16 cellular contexts compared by ENCODE assay signal in genomic region chr1:36971832-36972231, GRCh38.
A peak's percentile ranks its signal among the peaks of the same experiment; 100 is the strongest.
DNase-seq lines count a peak whose midpoint lies in the region; ATAC-seq, FAIRE-seq and TF ChIP-seq lines count a peak whose summit lies in the region.
"Had no signal": no experiment of that assay in that cellular context is flagged by ENCODE, and none has a peak within 500 bp of the region (broad histone marks: within the 10 kb centered on the region; RNA-seq: fewer than 3 reads in every experiment).

No MANE protein-coding gene starts in this region.

- H3K36me3 ChIP-seq in GM12878 (ENCODE audit: control insufficient read depth in 2 of 2, insufficient read depth in 2 of 2, low read length in 1 of 2): no peaks in the 10 kb centered on the region
- H3K36me3 ChIP-seq: BLaER1 treated with 17β-estradiol and CSF1 and Interleukin-3, amounts not matched to agents 10 nM and 100 nM had no signal

- DNase-seq in NCI-H1417 (lab: John Stamatoyannopoulos, UW) (peak in 2 of 3 experiments; percentile 18 to 53), NCI-H1417 treated with DMSO at 0.1 percent for 48 hours (lab: John Stamatoyannopoulos, UW) (no peak), DMS 273 (lab: John Stamatoyannopoulos, UW; ENCODE audit: unreplicated experiment) (peak; percentile 85), NCI-H2171 treated with DMSO at 0.1 percent for 48 hours (lab: John Stamatoyannopoulos, UW) (peak; percentile 98), GM12878 (ENCODE audit: low read depth, low spot score) (no peak), G401 (ENCODE audit: low spot score) (no peak)
- DNase-seq in natural killer cell treated with Interleukin-12 subunit alpha and Interleukin-12 subunit beta and Interleukin-15 and Interleukin-18, amount 100 ng/mL, for 72 hours (ENCODE audit: low spot score): no peak
- DNase-seq: DND-41, GOT3, NCI-H2107, NCI-H526 treated with DMSO at 0.1 percent for 48 hours, SIG-M5, T-helper 2 cell had no signal

- H2AFZ ChIP-seq in GM12878 (ENCODE audit: control insufficient read depth, low read depth, low read length): no peak overlapping the region

- H3K4me1 Mint-ChIP-seq in natural killer cell treated with Interleukin-12 subunit alpha and Interleukin-12 subunit beta and Interleukin-15 and Interleukin-18, amount 100 ng/mL, for 72 hours (ENCODE audit: low read depth in 2 of 2): no peaks in the 10 kb centered on the region

- no peaks in the 10 kb centered on the region for H3K9me3 ChIP-seq in GM12878 (replicated peaks; ENCODE audit: control insufficient read depth, insufficient read depth, low read length)
- H3K9me3 ChIP-seq: BLaER1 treated with 17β-estradiol and CSF1 and Interleukin-3, amounts not matched to agents 10 nM and 100 nM had no signal

- no peaks in the 10 kb centered on the region; a peak in 1 of 4 replicates for H3K27me3 ChIP-seq in GM12878 (replicated peaks in 1 of 2; ENCODE audit: control insufficient read depth in 2 of 2, insufficient read depth in 2 of 2, low read length in 1 of 2)
- H3K27me3 ChIP-seq: BLaER1 treated with 17β-estradiol and CSF1 and Interleukin-3, amounts not matched to agents 10 nM and 100 nM had no signal

- no peak overlapping the region for H3K4me2 ChIP-seq in GM12878 (ENCODE audit: control insufficient read depth, insufficient read depth)
- H3K4me2 ChIP-seq: BLaER1 treated with 17β-estradiol and CSF1 and Interleukin-3, amounts not matched to agents 10 nM and 100 nM had no signal

- peaks cover 9 to 14% of the 10 kb centered on the region in 2 donors for H3K27me3 Mint-ChIP-seq in natural killer cell treated with Interleukin-12 subunit alpha and Interleukin-12 subunit beta and Interleukin-15 and Interleukin-18, amount 100 ng/mL, for 72 hours

- no peak for TF ChIP-seq POLR2A in GM12878 (IDR thresholded peaks at IDR 0.05; ENCODE audit: low read depth, low read length)

- no TSS peak for BruUV-seq in GM12878 (replicated peaks; lab: Mats Ljungman, UMichigan)

- CTCF ChIA-PET in GM12878 (lab: Yijun Ruan, JAX): no interaction called here

- H3K9ac ChIP-seq in GM12878 (ENCODE audit: control insufficient read depth, insufficient read depth, low read length): no peak overlapping the region
- H3K9ac ChIP-seq: BLaER1 treated with 17β-estradiol and CSF1 and Interleukin-3, amounts not matched to agents 10 nM and 100 nM had no signal

- H4K20me1 ChIP-seq in GM12878 (ENCODE audit: control insufficient read depth, insufficient read depth): no peaks in the 10 kb centered on the region

- POLR2A ChIA-PET in GM12878 (lab: Charles Lee): no interaction called here

- in situ Hi-C loops in GM12878 (cut with MboI): no loop called here
- in situ Hi-C loops in G401 (cut with HindIII; ENCODE audit: low sequenced_read_pairs): no loop called here

- no peaks in the 10 kb centered on the region for H3K9me3 Mint-ChIP-seq in natural killer cell treated with Interleukin-12 subunit alpha and Interleukin-12 subunit beta and Interleukin-15 and Interleukin-18, amount 100 ng/mL, for 72 hours

- H3K27ac Mint-ChIP-seq in natural killer cell treated with Interleukin-12 subunit alpha and Interleukin-12 subunit beta and Interleukin-15 and Interleukin-18, amount 100 ng/mL, for 72 hours: no peak overlapping the region

- no peak for TF ChIP-seq CTCF in GM12878 (IDR thresholded peaks at IDR 0.05 in 2 of 3, conservative IDR thresholded peaks at IDR 0.05 in 1 of 3; ENCODE audit: control insufficient read depth in 2 of 3, extremely low read depth in 1 of 3, insufficient read depth in 1 of 3, low read depth in 3 of 3, low read length in 3 of 3)

- RAD21 ChIA-PET in GM12878 (lab: Charles Lee; ENCODE audit: unreplicated experiment): no interaction called here

- WGBS in GM12878 (ENCODE audit: insufficient coverage, insufficient replicate concordance, low lambda C conversion rate, missing lambda C conversion rate): 36% methylated on average over 9 of the region's 9 CpGs

- ATAC-seq in GM12878 (peak; percentile 67), GM21360 (IDR thresholded peaks at IDR 0.05; ENCODE audit: unreplicated experiment) (no peak)
- no peak for ATAC-seq in natural killer cell treated with Interleukin-12 subunit alpha and Interleukin-12 subunit beta and Interleukin-15 and Interleukin-18, amount 100 ng/mL, for 72 hours

- no peak for TF ChIP-seq EP300 in GM12878 (IDR thresholded peaks at IDR 0.05; ENCODE audit: borderline replicate concordance in 1 of 2, control insufficient read depth in 1 of 2, low read depth in 2 of 2, low read length in 2 of 2)

- H3K4me3 ChIP-seq in GM12878: no peak overlapping the region
- H3K4me3 ChIP-seq: BLaER1 treated with 17β-estradiol and CSF1 and Interleukin-3, amounts not matched to agents 10 nM and 100 nM had no signal

- H3K36me3 Mint-ChIP-seq in natural killer cell treated with Interleukin-12 subunit alpha and Interleukin-12 subunit beta and Interleukin-15 and Interleukin-18, amount 100 ng/mL, for 72 hours: no peaks in the 10 kb centered on the region

- FAIRE-seq in GM12878 (lab: Jason Lieb, UNC): no peak
- FAIRE-seq: RCC 7860 had no signal

- H3K4me1 ChIP-seq in GM12878 (ENCODE audit: control insufficient read depth, insufficient read depth, low read length): no peaks in the 10 kb centered on the region
- H3K4me1 ChIP-seq: BLaER1 treated with 17β-estradiol and CSF1 and Interleukin-3, amounts not matched to agents 10 nM and 100 nM had no signal

- H3K4me3 Mint-ChIP-seq in natural killer cell treated with Interleukin-12 subunit alpha and Interleukin-12 subunit beta and Interleukin-15 and Interleukin-18, amount 100 ng/mL, for 72 hours: no peak overlapping the region

- TF ChIP-seq RAD21 in GM12878 (IDR thresholded peaks at IDR 0.05; ENCODE audit: insufficient read depth, low read depth, low read length): no peak

- intact Hi-C loops in GM12878 (cut with micrococcal nuclease; ENCODE audit: unreplicated experiment): no loop called here

- no peaks in the 10 kb centered on the region for H3K79me2 ChIP-seq in GM12878 (ENCODE audit: control insufficient read depth, insufficient read depth, low read length)

- SMC1A ChIA-PET in GM12878 (lab: Charles Lee; ENCODE audit: uncharacterized antibody, unreplicated experiment): no interaction called here

- no peak overlapping the region for H3K27ac ChIP-seq in GM12878 (ENCODE audit: control insufficient read depth, insufficient read depth)
- H3K27ac ChIP-seq: BLaER1 treated with 17β-estradiol and CSF1 and Interleukin-3, amounts not matched to agents 10 nM and 100 nM had no signal

TF ChIP-seq in GM12878, 131 proteins besides CTCF, POLR2A, EP300 and RAD21 (continues in another document):
- TF ChIP-seq EGR1 (IDR thresholded peaks at IDR 0.05; ENCODE audit: borderline replicate concordance in 1 of 2, low read depth in 2 of 2, low read length in 2 of 2): no peak
- TF ChIP-seq RB1 (IDR thresholded peaks at IDR 0.05; ENCODE audit: borderline replicate concordance): no peak
- TF ChIP-seq ZBED1 (IDR thresholded peaks at IDR 0.05; ENCODE audit: borderline replicate concordance): no peak
- TF ChIP-seq PAX5 (IDR thresholded peaks at IDR 0.05; ENCODE audit: borderline replicate concordance, low read depth, low read length): no peak
- TF ChIP-seq ZNF592 (IDR thresholded peaks at IDR 0.05): no peak
- TF ChIP-seq RAD51 (IDR thresholded peaks at IDR 0.05): no peak
- TF ChIP-seq STAT3 (IDR thresholded peaks at IDR 0.05; ENCODE audit: low read depth, low read length): no peak
- TF ChIP-seq NBN (IDR thresholded peaks at IDR 0.05): no peak
- TF ChIP-seq TAF1 (IDR thresholded peaks at IDR 0.05; ENCODE audit: borderline replicate concordance, low read depth, low read length): no peak
- no peak for TF ChIP-seq YY1 (IDR thresholded peaks at IDR 0.05; ENCODE audit: low read depth, low read length)
- no peak for TF ChIP-seq FOXK2 (IDR thresholded peaks at IDR 0.05)
- no peak for TF ChIP-seq SMC3 (IDR thresholded peaks at IDR 0.05; ENCODE audit: borderline replicate concordance, low read length)
- TF ChIP-seq CBFB (IDR thresholded peaks at IDR 0.05; ENCODE audit: low read depth): no peak
- no peak for TF ChIP-seq WRNIP1 (IDR thresholded peaks at IDR 0.05; ENCODE audit: borderline replicate concordance, low read depth, low read length)
- TF ChIP-seq MTA3 (IDR thresholded peaks at IDR 0.05; ENCODE audit: borderline replicate concordance, low read length): no peak
- TF ChIP-seq JUND (IDR thresholded peaks at IDR 0.05; ENCODE audit: low read depth, low read length): no peak
- TF ChIP-seq SUPT20H (IDR thresholded peaks at IDR 0.05; ENCODE audit: borderline replicate concordance, control insufficient read depth, low read depth, low read length): no peak
- TF ChIP-seq ZNF274 (IDR thresholded peaks at IDR 0.05; ENCODE audit: insufficient read depth, insufficient read length): no peak
- TF ChIP-seq SMAD1 (IDR thresholded peaks at IDR 0.05; ENCODE audit: low read depth, partially characterized antibody): no peak

Comparison
In these comparisons a context has a peak if more than half of its experiments do, and no peak if none do; other contexts are left out.
1. DNase-seq: peak in NCI-H1417 (2 of 3), DMS 273 (single experiment) and NCI-H2171 treated with DMSO at 0.1 percent for 48 hours (single experiment); none in NCI-H1417 treated with DMSO at 0.1 percent for 48 hours (single experiment), GM12878 (single experiment), natural killer cell treated with Interleukin-12 subunit alpha and Interleukin-12 subunit beta and Interleukin-15 and Interleukin-18, amount 100 ng/mL, for 72 hours (single experiment) and G401 (single experiment).